24 cellular contexts compared by ENCODE assay signal in genomic region chr11:61529537-61530225, GRCh38. TPM values are rescaled to one million over a fixed set of nuclear protein-coding genes. Genes with fewer than 3 reads are reported as not detected.
DNase-seq lines count a peak whose midpoint lies in the region; ATAC-seq and TF ChIP-seq lines count a peak whose summit lies in the region.
"Had no signal": no experiment of that assay in that cellular context is flagged by ENCODE, and none has a peak within 500 bp of the region (broad histone marks: within the 10 kb centered on the region; RNA-seq: fewer than 3 reads in every experiment).

No MANE protein-coding gene starts in this region.

- no peak overlapping the region for H3K4me3 ChIP-seq in gastroesophageal sphincter
- H3K4me3 ChIP-seq in right lobe of liver, result peak overlapping the region; percentile 7 to 56 (median 33)
- H3K4me3 ChIP-seq: cardiac muscle cell, GM23338, SK-N-MC had no signal

- TF ChIP-seq CTCF in gastroesophageal sphincter (IDR thresholded peaks at IDR 0.05) (no peak), right lobe of liver (IDR thresholded peaks at IDR 0.05) (no peak), HFFc6 (IDR thresholded peaks at IDR 0.05) (no peak)

- TF ChIP-seq POLR2A in gastroesophageal sphincter (IDR thresholded peaks at IDR 0.05) (no peak), right lobe of liver (IDR thresholded peaks at IDR 0.05) (peak; percentile 30)

- no peaks in the 10 kb centered on the region for H3K36me3 ChIP-seq in gastroesophageal sphincter
- peaks cover 0 to 10% (median 0%) of the 10 kb centered on the region in 4 donors for H3K36me3 ChIP-seq in right lobe of liver
- H3K36me3 ChIP-seq: cardiac muscle cell had no signal

- ATAC-seq in Right ventricle myocardium inferior, result peak; percentile 67
- ATAC-seq in gastroesophageal sphincter, result peak; percentile 62
- peak; percentile 69 to 80 (median 74) for ATAC-seq in right lobe of liver
- ATAC-seq in HG02678 (IDR thresholded peaks at IDR 0.05; ENCODE audit: unreplicated experiment), result no peak
- ATAC-seq: naive thymus-derived CD8-positive, alpha-beta T cell; Panc1 had no signal

- H3K9me3 Mint-ChIP-seq in HFFc6, result no peaks in the 10 kb centered on the region
- H3K9me3 Mint-ChIP-seq: GM23338; memory B cell; naive thymus-derived CD8-positive, alpha-beta T cell had no signal

- 79 to 87% methylated on average over 3 to 4 of the region's 21 CpGs for WGBS in gastroesophageal sphincter (ENCODE audit: low coverage in 1 of 2), 2 donors
- 42% methylated on average over 11 of the region's 21 CpGs for WGBS in right lobe of liver (ENCODE audit: insufficient coverage, low coverage, low lambda C conversion rate, missing lambda C conversion rate)

- no peak overlapping the region for H3K27ac Mint-ChIP-seq in HFFc6
- H3K27ac Mint-ChIP-seq: CD14-positive monocyte; GM23338; memory B cell; naive thymus-derived CD8-positive, alpha-beta T cell had no signal

- H3K9me3 ChIP-seq in gastroesophageal sphincter (no peaks in the 10 kb centered on the region), right lobe of liver (no peaks in the 10 kb centered on the region)

- no peak overlapping the region for H3K4me3 Mint-ChIP-seq in HFFc6
- H3K4me3 Mint-ChIP-seq: CD14-positive monocyte; GM23338; memory B cell; naive thymus-derived CD8-positive, alpha-beta T cell had no signal

- H3K27ac ChIP-seq in gastroesophageal sphincter (no peak overlapping the region), right lobe of liver (peak overlapping the region; percentile 70 to 82 (median 72))
- H3K27ac ChIP-seq: cardiac muscle cell, SK-N-MC had no signal

- peaks cover 82% of the 10 kb centered on the region for H3K27me3 ChIP-seq in gastroesophageal sphincter
- no peaks in the 10 kb centered on the region for H3K27me3 ChIP-seq in right lobe of liver
- H3K27me3 ChIP-seq: cardiac muscle cell had no signal

- no peaks in the 10 kb centered on the region for H3K4me1 ChIP-seq in gastroesophageal sphincter
- H3K4me1 ChIP-seq in right lobe of liver, result peaks cover 0 to 43% (median 16%) of the 10 kb centered on the region in 4 donors

- H3K36me3 Mint-ChIP-seq in HFFc6 (ENCODE audit: low read depth), result no peaks in the 10 kb centered on the region
- H3K36me3 Mint-ChIP-seq: CD14-positive monocyte; memory B cell; naive thymus-derived CD8-positive, alpha-beta T cell had no signal

- intact Hi-C loops in Right ventricle myocardium inferior (cut with DNase I), result no loop called here
- intact Hi-C loops in cardiac septum (cut with DNase I), result no loop called here
- intact Hi-C loops in right lobe of liver (cut with DNase I), result loop anchor here (10.0 kb wide), 2 partner anchors 45 to 95 kb away; no protein-coding TSS in a partner anchor

- no peak for DNase-seq in Right ventricle myocardium inferior (ENCODE audit: missing footprints)
- DNase-seq in cardiac septum (ENCODE audit: low spot score), result no peak
- peak; percentile 86 to 94 (median 90) for DNase-seq in right lobe of liver
- DNase-seq in HFFc6, result no peak
- no peak for DNase-seq in putamen (ENCODE audit: low spot score)
- DNase-seq in activated CD8-positive, alpha-beta memory T cell treated with anti-CD3 and anti-CD28 coated beads, Interleukin-2, amount 50 U/mL, for 4 hours, result no peak
- DNase-seq: activated CD4-positive, alpha-beta T cell treated with anti-CD3 and anti-CD28 coated beads for 1 hour; activated effector memory CD4-positive, alpha-beta T cell treated with anti-CD3 and anti-CD28 coated beads, Interleukin-2, amount 50 U/mL, for 16 hours; GDM1; naive thymus-derived CD8-positive, alpha-beta T cell; NCI-H1417 treated with DMSO at 0.1 percent for 48 hours; NCI-H774; posterior cingulate gyrus; stimulated activated CD4-positive, alpha-beta T cell treated with anti-CD3 and anti-CD28 coated beads, Interleukin-4, amount 100 ng/mL, for 4 hours; T1000 had no signal

- no peaks in the 10 kb centered on the region for H3K4me1 Mint-ChIP-seq in HFFc6 (ENCODE audit: low read depth)
- H3K4me1 Mint-ChIP-seq: CD14-positive monocyte had no signal

- no peak for TF ChIP-seq EP300 in gastroesophageal sphincter (IDR thresholded peaks at IDR 0.05)

- peaks cover 56% of the 10 kb centered on the region for H3K27me3 Mint-ChIP-seq in HFFc6 (ENCODE audit: insufficient read depth)

RNA-seq across cellular contexts. Expression of gene LRRC10B, which starts 21.1 kb away (rescaled TPM):
- total RNA-seq in Right ventricle myocardium inferior, result 0.60 TPM
- 0.65 TPM for total RNA-seq in cardiac septum
- 1 to 10 TPM in 2 of 4 donors, under 1 TPM in 2; 0.45 to 1.4 (median 1.1) TPM for total RNA-seq in gastroesophageal sphincter
- total RNA-seq in right lobe of liver, result not detected
- not detected for total RNA-seq in HFFc6 (2021; fragmentation: NEBNext Ultra II Directional; extraction: Animal tissue kit (Norgen Biotek cat#: 25700))
- total RNA-seq: epithelial cell of proximal tubule; naive thymus-derived CD8-positive, alpha-beta T cell had no signal

RNA-seq across cellular contexts. Expression of gene SYT7, which starts 51.2 kb away (rescaled TPM):
- 28.2 TPM for total RNA-seq in Right ventricle myocardium inferior
- 9.3 TPM for total RNA-seq in cardiac septum
- total RNA-seq in gastroesophageal sphincter, result 1 to 10 TPM; 1.8 to 3.7 (median 3.1) TPM
- total RNA-seq in right lobe of liver, result 10 to 100 TPM; 13.1 to 70.8 (median 31.6) TPM
- under 1 TPM in 3 of 6 experiments, not detected in 3; 0.05 to 0.21 (median 0.11) TPM for total RNA-seq in HFFc6 (2021; fragmentation: NEBNext Ultra II Directional; extraction: Animal tissue kit (Norgen Biotek cat#: 25700))
- total RNA-seq: naive thymus-derived CD8-positive, alpha-beta T cell had no signal

Comparison
In these comparisons a context has a peak if more than half of its experiments do, and no peak if none do; other contexts are left out.
1. DNase-seq: peak in right lobe of liver (3 of 3); none in Right ventricle myocardium inferior (single experiment), cardiac septum (single experiment), HFFc6 (single experiment), putamen (single experiment) and activated CD8-positive, alpha-beta memory T cell treated with anti-CD3 and anti-CD28 coated beads, Interleukin-2, amount 50 U/mL, for 4 hours (single experiment).
2. H3K27ac ChIP-seq: peak in right lobe of liver (3 of 3); none in gastroesophageal sphincter (0 of 4).
3. H3K4me3 ChIP-seq: peak in right lobe of liver (3 of 3); none in gastroesophageal sphincter (0 of 2).
4. intact Hi-C loops: an anchor here in right lobe of liver (10.0 kb wide); none called in Right ventricle myocardium inferior and cardiac septum.